Comparison of ENCODE assay signal across 12 cellular contexts in the genomic region with DNA sequence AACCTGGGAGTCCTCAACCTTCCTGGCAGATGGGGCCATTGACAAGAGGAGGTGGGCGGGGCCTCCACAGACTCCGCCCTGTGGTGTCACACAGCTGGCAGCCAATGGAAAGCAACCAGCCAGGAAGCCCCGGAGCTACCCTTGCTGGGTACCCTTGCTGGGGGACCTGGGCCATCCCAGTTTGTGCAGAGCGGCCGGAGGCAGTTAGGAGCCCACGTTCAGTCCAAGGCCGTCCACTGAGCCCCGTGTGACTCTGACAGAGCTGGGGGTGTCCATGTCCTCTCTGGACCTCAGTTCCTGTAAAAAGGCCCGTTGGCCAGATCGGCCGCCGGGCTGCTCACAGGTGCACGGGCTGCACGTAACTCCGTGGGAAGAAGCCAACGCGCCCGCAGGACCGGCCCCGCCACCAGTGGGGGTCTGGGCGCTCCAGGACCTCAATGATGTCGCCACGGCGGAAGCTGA. TPM values are rescaled to one million over a fixed set of nuclear protein-coding genes. Genes with fewer than 3 reads are reported as not detected.
A peak's percentile ranks its signal among the peaks of the same experiment; 100 is the strongest.
DNase-seq lines count a peak whose midpoint lies in the region; ATAC-seq and TF ChIP-seq lines count a peak whose summit lies in the region.
"Had no signal": no experiment of that assay in that cellular context is flagged by ENCODE, and none has a peak within 500 bp of the region (broad histone marks: within the 10 kb centered on the region; RNA-seq: fewer than 3 reads in every experiment).

No MANE protein-coding gene starts in this region.

- TF ChIP-seq CTCF in WTC11 (IDR thresholded peaks at IDR 0.05) (no peak), natural killer cell (IDR thresholded peaks at IDR 0.05) (no peak)

- intact Hi-C loops in left ventricle myocardium superior (cut with micrococcal nuclease) (no loop called here), natural killer cell (cut with micrococcal nuclease) (no loop called here)

- no peaks in the 10 kb centered on the region for H3K27me3 Mint-ChIP-seq in activated CD8-positive, alpha-beta memory T cell treated with anti-CD3 and anti-CD28 coated beads, Interleukin-2, amount 10 ng/mL, durations not matched to agents 7 days and 5 days
- H3K27me3 Mint-ChIP-seq in WTC11 (ENCODE audit: low read depth), result no peaks in the 10 kb centered on the region; the same call in 1 of the 2 replicates
- H3K27me3 Mint-ChIP-seq in natural killer cell (ENCODE audit: low read depth in 2 of 2), result peaks cover 0 to 5% of the 10 kb centered on the region in 2 donors

- H3K4me3 Mint-ChIP-seq in activated CD8-positive, alpha-beta memory T cell treated with anti-CD3 and anti-CD28 coated beads, Interleukin-2, amount 10 ng/mL, durations not matched to agents 7 days and 5 days, result no peak overlapping the region
- H3K4me3 Mint-ChIP-seq in WTC11 (no peak overlapping the region), natural killer cell (no peak overlapping the region)
- H3K4me3 Mint-ChIP-seq: activated T-helper 1 cell treated with anti-CD3 and anti-CD28 coated beads, Interleukin-12 subunit alpha, Interleukin-12 subunit beta, Interleukin-2, Interleukin-4 antibody, amounts not matched to agents 30 ng/mL and 10 ng/mL and 1 ng/mL, durations not matched to agents 14 hours and 24 hours and 36 hours had no signal

- DNase-seq in activated CD8-positive, alpha-beta memory T cell treated with anti-CD3 and anti-CD28 coated beads for 24 hours, result peak; percentile 71
- no peak for DNase-seq in activated CD8-positive, alpha-beta memory T cell treated with anti-CD3 and anti-CD28 coated beads, Interleukin-2, amount 10 ng/mL, durations not matched to agents 7 days and 5 days
- DNase-seq in WTC11 (ENCODE audit: low spot score), result peak; percentile 75
- peak; percentile 46 for DNase-seq in left ventricle myocardium superior
- peak; percentile 30 for DNase-seq in stimulated activated CD8-positive, alpha-beta memory T cell treated with anti-CD3 and anti-CD28 coated beads, Interleukin-2, amount 100 ng/mL, for 48 hours (ENCODE audit: low read depth in 2 of 2)
- no peak for DNase-seq in natural killer cell
- DNase-seq in NCI-H2107 (lab: John Stamatoyannopoulos, UW), result no peak
- DNase-seq in SIG-M5 treated with dmso at 0.1 percent for 504 hours (lab: John Stamatoyannopoulos, UW; ENCODE audit: unreplicated experiment), result no peak
- DNase-seq: foreskin keratinocyte, NCI-H226 had no signal

- H3K4me1 Mint-ChIP-seq in activated CD8-positive, alpha-beta memory T cell treated with anti-CD3 and anti-CD28 coated beads, Interleukin-2, amount 10 ng/mL, durations not matched to agents 7 days and 5 days, result peaks cover 12% of the 10 kb centered on the region
- H3K4me1 Mint-ChIP-seq in WTC11 (0 out of 2 replicates have a peak, but pooled peaks cover 3% of the 10 kb centered on the region), natural killer cell (peaks cover 0 to 3% of the 10 kb centered on the region in 2 donors)

- no peak for ATAC-seq in activated CD8-positive, alpha-beta memory T cell treated with anti-CD3 and anti-CD28 coated beads, Interleukin-2, amount 10 ng/mL, durations not matched to agents 7 days and 5 days
- ATAC-seq in WTC11, result peak; percentile 78
- no peak for ATAC-seq in left ventricle myocardium superior
- ATAC-seq in natural killer cell, result no peak
- ATAC-seq: foreskin keratinocyte, left lung had no signal

- no peak overlapping the region for H3K27ac Mint-ChIP-seq in activated CD8-positive, alpha-beta memory T cell treated with anti-CD3 and anti-CD28 coated beads, Interleukin-2, amount 10 ng/mL, durations not matched to agents 7 days and 5 days
- H3K27ac Mint-ChIP-seq in WTC11 (no peak overlapping the region), natural killer cell (no peak overlapping the region)
- H3K27ac Mint-ChIP-seq: activated T-helper 1 cell treated with anti-CD3 and anti-CD28 coated beads, Interleukin-12 subunit alpha, Interleukin-12 subunit beta, Interleukin-2, Interleukin-4 antibody, amounts not matched to agents 30 ng/mL and 10 ng/mL and 1 ng/mL, durations not matched to agents 14 hours and 24 hours and 36 hours had no signal

- POLR2A ChIA-PET in WTC11 (lab: Charles Lee), result interaction anchor here (1.2 kb wide), 1 partner anchor 10 kb away, joined by 3 read pairs; no protein-coding TSS in a partner anchor

- CTCF ChIA-PET in activated CD8-positive, alpha-beta memory T cell treated with anti-CD3 and anti-CD28 coated beads, Interleukin-2, amount 10 ng/mL, durations not matched to agents 7 days and 5 days (lab: Charles Lee), result no interaction called here
- CTCF ChIA-PET in WTC11 (lab: Charles Lee), result no interaction called here

- H3K36me3 Mint-ChIP-seq in activated CD8-positive, alpha-beta memory T cell treated with anti-CD3 and anti-CD28 coated beads, Interleukin-2, amount 10 ng/mL, durations not matched to agents 7 days and 5 days, result no peaks in the 10 kb centered on the region
- H3K36me3 Mint-ChIP-seq in WTC11, result no peaks in the 10 kb centered on the region
- no peaks in the 10 kb centered on the region for H3K36me3 Mint-ChIP-seq in natural killer cell

- no peaks in the 10 kb centered on the region for H3K9me3 Mint-ChIP-seq in activated CD8-positive, alpha-beta memory T cell treated with anti-CD3 and anti-CD28 coated beads, Interleukin-2, amount 10 ng/mL, durations not matched to agents 7 days and 5 days (ENCODE audit: low read depth)
- no peaks in the 10 kb centered on the region for H3K9me3 Mint-ChIP-seq in WTC11
- no peaks in the 10 kb centered on the region for H3K9me3 Mint-ChIP-seq in natural killer cell
- H3K9me3 Mint-ChIP-seq: activated T-helper 1 cell treated with anti-CD3 and anti-CD28 coated beads, Interleukin-12 subunit alpha, Interleukin-12 subunit beta, Interleukin-2, Interleukin-4 antibody, amounts not matched to agents 30 ng/mL and 10 ng/mL and 1 ng/mL, durations not matched to agents 14 hours and 24 hours and 36 hours had no signal

TF ChIP-seq in WTC11, 78 proteins besides CTCF, POLR2A, EP300 and RAD21:
- TF ChIP-seq, protein P1, sequence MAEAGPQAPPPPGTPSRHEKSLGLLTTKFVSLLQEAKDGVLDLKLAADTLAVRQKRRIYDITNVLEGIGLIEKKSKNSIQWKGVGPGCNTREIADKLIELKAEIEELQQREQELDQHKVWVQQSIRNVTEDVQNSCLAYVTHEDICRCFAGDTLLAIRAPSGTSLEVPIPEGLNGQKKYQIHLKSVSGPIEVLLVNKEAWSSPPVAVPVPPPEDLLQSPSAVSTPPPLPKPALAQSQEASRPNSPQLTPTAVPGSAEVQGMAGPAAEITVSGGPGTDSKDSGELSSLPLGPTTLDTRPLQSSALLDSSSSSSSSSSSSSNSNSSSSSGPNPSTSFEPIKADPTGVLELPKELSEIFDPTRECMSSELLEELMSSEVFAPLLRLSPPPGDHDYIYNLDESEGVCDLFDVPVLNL (CRISPR knock-in tag; IDR thresholded peaks at IDR 0.05; ENCODE audit: borderline replicate concordance, low read depth), result no peak
- TF ChIP-seq, protein P2, sequence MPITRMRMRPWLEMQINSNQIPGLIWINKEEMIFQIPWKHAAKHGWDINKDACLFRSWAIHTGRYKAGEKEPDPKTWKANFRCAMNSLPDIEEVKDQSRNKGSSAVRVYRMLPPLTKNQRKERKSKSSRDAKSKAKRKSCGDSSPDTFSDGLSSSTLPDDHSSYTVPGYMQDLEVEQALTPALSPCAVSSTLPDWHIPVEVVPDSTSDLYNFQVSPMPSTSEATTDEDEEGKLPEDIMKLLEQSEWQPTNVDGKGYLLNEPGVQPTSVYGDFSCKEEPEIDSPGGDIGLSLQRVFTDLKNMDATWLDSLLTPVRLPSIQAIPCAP (CRISPR knock-in tag; IDR thresholded peaks at IDR 0.05), result no peak
- no peak for TF ChIP-seq TEAD4 (CRISPR knock-in tag; IDR thresholded peaks at IDR 0.05)
TF ChIP-seq in WTC11: peak in this region for 0.

RNA-seq across cellular contexts. Expression of a gene that starts 17.1 kb away (rescaled TPM):
- total RNA-seq in activated CD8-positive, alpha-beta memory T cell treated with anti-CD3 and anti-CD28 coated beads, Interleukin-2, amount 10 ng/mL, durations not matched to agents 7 days and 5 days, result 1 to 10 TPM; 4.7 to 4.8 TPM
- total RNA-seq in WTC11 (2021), result 26.6 to 31.4 TPM (median 27.7 TPM) in 3 replicates
- total RNA-seq in left ventricle myocardium superior, result 2.3 TPM
- total RNA-seq in natural killer cell, result 1 to 10 TPM; 3.8 to 6.5 (median 4.3) TPM

RNA-seq across cellular contexts. Expression of a gene that starts 25.1 kb away (rescaled TPM):
- total RNA-seq in activated CD8-positive, alpha-beta memory T cell treated with anti-CD3 and anti-CD28 coated beads, Interleukin-2, amount 10 ng/mL, durations not matched to agents 7 days and 5 days, result 10 to 100 TPM in 1 of 2 experiments, 1 to 10 TPM in 1; 9.7 to 10.4 TPM
- total RNA-seq in WTC11 (2021) (0.50 to 0.59 TPM (median 0.55 TPM) in 3 replicates), left ventricle myocardium superior (2.2 TPM), natural killer cell (10 to 100 TPM in 1 of 3 donors, 1 to 10 TPM in 2; 5.6 to 11.3 (median 7.1) TPM)

Comparison
In these comparisons a context has a peak if more than half of its experiments do, and no peak if none do; other contexts are left out.
1. DNase-seq: peak in activated CD8-positive, alpha-beta memory T cell treated with anti-CD3 and anti-CD28 coated beads for 24 hours (single experiment), WTC11 (single experiment), left ventricle myocardium superior (single experiment) and stimulated activated CD8-positive, alpha-beta memory T cell treated with anti-CD3 and anti-CD28 coated beads, Interleukin-2, amount 100 ng/mL, for 48 hours (2 of 2); none in activated CD8-positive, alpha-beta memory T cell treated with anti-CD3 and anti-CD28 coated beads, Interleukin-2, amount 10 ng/mL, durations not matched to agents 7 days and 5 days (single experiment), natural killer cell (single experiment), NCI-H2107 (single experiment) and SIG-M5 treated with dmso at 0.1 percent for 504 hours (single experiment).